Comparison of ENCODE assay signal across 1 cellular context in the genomic region with DNA sequence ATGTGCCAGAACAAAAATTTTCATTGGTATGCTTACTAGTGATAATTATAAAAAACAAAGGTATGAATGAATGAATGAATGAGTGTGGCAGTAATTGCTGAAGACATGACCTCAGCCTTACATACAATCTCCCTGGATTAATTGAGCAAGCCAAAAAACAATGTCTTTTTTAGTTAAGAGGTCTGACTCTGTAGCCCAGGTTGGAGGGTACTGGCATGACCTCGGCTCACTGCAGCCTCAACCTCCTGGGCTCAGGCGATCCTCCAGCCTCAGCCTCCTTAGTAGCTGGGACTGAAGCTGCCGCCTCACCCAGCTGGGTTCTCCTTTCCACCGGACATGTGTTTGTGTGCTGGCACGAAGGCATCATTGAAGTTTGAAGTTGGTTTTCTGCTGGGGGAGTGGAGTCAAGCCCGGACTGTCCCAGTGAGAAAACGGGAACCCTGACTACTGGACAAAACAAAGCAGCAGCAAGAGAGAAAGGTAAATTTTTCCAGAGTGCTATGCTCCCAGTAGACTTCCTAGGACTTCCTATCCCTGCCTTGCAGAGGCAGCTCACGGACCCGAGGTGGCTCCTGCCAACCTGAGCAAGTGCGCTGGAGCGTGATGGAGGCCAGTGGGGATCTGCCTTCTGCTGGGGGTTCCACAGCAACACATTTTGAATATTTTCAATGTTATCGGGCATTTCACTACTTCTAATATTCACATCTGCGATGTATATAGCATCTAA.
A peak's percentile ranks its signal among the peaks of the same experiment; 100 is the strongest.
TF ChIP-seq lines count a peak whose summit lies in the region.

No MANE protein-coding gene starts in this region.

TF ChIP-seq in K562, 482 proteins besides CTCF, POLR2A, EP300 and RAD21:
- TF ChIP-seq CCAR2 (IDR thresholded peaks at IDR 0.05; ENCODE audit: low read depth, low read length), result no peak
- peak; percentile 63; the same call in 1 of the 2 replicates for TF ChIP-seq ZNF24 (IDR thresholded peaks at IDR 0.05)
- TF ChIP-seq CAMTA2 (CRISPR knock-in tag; conservative IDR thresholded peaks at IDR 0.05), result no peak
